ENCODE assay signal across 1 cellular context in the genomic region with DNA sequence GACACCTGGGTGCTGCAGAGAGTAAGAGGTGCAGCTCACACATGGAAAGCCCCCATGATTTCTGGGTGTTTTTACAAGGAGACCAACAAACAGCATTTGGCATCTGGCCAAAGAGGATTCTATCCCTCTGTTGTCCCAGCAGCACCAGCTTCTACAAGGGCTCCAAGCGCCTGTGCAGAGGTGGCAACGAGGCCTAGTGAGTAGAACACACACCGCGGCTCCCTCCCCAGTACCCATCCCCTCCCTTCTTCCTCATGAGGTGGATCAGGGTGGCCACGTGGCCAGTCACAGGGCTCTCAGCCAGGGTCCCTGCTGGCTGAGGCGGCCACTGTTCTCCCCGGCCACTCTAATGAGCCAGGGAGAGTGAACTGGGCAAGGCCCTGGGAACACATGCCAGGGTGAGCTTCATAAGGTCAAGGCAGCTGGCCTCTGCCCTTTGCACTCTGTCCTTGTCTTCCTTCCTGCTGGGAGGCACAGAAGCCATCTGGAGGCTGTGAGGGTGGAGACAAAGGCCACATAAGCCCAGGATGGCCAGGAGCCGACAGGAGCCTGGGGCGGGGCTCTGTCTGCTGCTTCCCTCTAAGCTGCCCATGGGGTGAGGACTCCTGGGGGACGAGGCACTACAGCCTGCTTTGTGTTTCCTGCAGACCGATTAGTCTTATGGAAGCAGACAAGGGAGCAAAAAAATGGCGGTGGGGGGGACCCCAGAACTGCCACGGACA.
A peak's percentile ranks its signal among the peaks of the same experiment; 100 is the strongest.
TF ChIP-seq lines count a peak whose summit lies in the region.

No MANE protein-coding gene starts in this region.

TF ChIP-seq in HepG2, 621 proteins besides CTCF, POLR2A, EP300 and RAD21:
- TF ChIP-seq, protein P1, sequence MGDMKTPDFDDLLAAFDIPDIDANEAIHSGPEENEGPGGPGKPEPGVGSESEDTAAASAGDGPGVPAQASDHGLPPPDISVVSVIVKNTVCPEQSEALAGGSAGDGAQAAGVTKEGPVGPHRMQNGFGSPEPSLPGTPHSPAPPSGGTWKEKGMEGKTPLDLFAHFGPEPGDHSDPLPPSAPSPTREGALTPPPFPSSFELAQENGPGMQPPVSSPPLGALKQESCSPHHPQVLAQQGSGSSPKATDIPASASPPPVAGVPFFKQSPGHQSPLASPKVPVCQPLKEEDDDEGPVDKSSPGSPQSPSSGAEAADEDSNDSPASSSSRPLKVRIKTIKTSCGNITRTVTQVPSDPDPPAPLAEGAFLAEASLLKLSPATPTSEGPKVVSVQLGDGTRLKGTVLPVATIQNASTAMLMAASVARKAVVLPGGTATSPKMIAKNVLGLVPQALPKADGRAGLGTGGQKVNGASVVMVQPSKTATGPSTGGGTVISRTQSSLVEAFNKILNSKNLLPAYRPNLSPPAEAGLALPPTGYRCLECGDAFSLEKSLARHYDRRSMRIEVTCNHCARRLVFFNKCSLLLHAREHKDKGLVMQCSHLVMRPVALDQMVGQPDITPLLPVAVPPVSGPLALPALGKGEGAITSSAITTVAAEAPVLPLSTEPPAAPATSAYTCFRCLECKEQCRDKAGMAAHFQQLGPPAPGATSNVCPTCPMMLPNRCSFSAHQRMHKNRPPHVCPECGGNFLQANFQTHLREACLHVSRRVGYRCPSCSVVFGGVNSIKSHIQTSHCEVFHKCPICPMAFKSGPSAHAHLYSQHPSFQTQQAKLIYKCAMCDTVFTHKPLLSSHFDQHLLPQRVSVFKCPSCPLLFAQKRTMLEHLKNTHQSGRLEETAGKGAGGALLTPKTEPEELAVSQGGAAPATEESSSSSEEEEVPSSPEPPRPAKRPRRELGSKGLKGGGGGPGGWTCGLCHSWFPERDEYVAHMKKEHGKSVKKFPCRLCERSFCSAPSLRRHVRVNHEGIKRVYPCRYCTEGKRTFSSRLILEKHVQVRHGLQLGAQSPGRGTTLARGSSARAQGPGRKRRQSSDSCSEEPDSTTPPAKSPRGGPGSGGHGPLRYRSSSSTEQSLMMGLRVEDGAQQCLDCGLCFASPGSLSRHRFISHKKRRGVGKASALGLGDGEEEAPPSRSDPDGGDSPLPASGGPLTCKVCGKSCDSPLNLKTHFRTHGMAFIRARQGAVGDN (CRISPR knock-in tag; IDR thresholded peaks at IDR 0.05): peak; percentile 41
